ENCODE assay signal across 8 cellular contexts in the genomic region with DNA sequence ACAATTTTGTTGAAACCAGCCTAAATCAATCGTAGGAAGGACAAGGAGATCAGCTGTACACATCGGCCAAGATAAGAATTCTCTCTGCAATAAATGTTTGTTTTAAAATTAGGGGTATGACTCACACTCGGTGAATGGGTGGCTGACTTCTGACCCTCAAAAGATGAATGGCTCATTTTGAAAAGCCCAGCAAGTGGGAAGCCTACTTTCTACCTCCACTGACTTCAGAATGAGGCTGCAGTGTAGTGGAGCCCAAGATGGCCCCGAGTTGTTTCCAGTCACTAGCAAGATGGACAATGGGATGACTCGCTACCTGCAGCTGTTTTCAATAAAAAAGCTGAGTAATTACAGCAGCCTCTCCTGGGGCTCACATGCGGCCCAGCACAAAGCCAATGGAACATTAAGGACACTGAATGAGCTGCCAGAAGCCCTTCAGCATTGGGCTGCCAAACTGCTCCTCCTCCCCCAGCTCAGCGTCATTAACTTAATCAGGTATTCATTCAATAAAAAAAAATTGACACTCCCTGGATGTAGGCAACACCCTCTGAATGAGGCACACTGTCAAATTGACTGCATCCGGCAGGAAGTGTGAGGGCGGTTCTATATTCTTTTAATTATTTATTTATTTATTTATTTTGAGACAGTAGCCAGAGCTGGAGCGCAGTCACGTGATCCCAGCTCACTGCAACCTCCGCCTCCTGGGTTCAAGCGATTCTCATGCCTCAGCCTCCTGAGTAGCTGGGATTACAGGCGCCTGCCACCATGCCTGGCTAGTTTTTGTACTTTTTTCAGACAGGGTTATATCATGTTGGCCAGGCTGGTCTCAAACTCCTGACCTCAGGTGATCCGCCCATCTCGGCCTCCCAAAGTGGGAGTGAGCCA.
A peak's percentile ranks its signal among the peaks of the same experiment; 100 is the strongest.
DNase-seq lines count a peak whose midpoint lies in the region; TF ChIP-seq lines count a peak whose summit lies in the region.

No MANE protein-coding gene starts in this region.

- H3K4me3 ChIP-seq in HUES64 (ENCODE audit: low read length) (no peak overlapping the region), astrocyte of the cerebellum (ENCODE audit: low read depth, low read length) (no peak overlapping the region)

- DNase-seq in AG08396 (ENCODE audit: low spot score) (peak; percentile 76), astrocyte of the cerebellum (ENCODE audit: low read depth) (peak; percentile 65), kidney glomerular epithelial cell (lab: John Stamatoyannopoulos, UW) (peak; percentile 71), GF-D8 (lab: John Stamatoyannopoulos, UW) (no peak), NCI-H2171 treated with DMSO at 0.1 percent for 48 hours (lab: John Stamatoyannopoulos, UW) (no peak), foreskin melanocyte (no peak), GDM1 (lab: John Stamatoyannopoulos, UW) (no peak)

- peaks cover 16% of the 10 kb centered on the region; the same call in 1 of the 2 replicates for H3K4me1 ChIP-seq in HUES64 (ENCODE audit: insufficient read depth, low read length)

- no peaks in the 10 kb centered on the region for H3K9me3 ChIP-seq in HUES64 (ENCODE audit: insufficient read depth, low read depth, low read length)

- peak overlapping the region; percentile 58 for H3K27ac ChIP-seq in HUES64 (ENCODE audit: low read depth, low read length)

- no peak overlapping the region for H3K9ac ChIP-seq in HUES64 (ENCODE audit: low read depth, low read length)

- H3K27me3 ChIP-seq in HUES64 (ENCODE audit: insufficient read depth, low read length) = no peaks in the 10 kb centered on the region

- TF ChIP-seq CTCF in astrocyte of the cerebellum (IDR thresholded peaks at IDR 0.05; ENCODE audit: low read depth, low read length, missing control alignments) = no peak

- 82% methylated on average over 14 of the region's 16 CpGs for WGBS in HUES64

- no peaks in the 10 kb centered on the region for H3K36me3 ChIP-seq in HUES64 (ENCODE audit: insufficient read depth, low read length)

- in situ Hi-C loops in astrocyte of the cerebellum (cut with HindIII; ENCODE audit: low sequenced_read_pairs) = no loop called here

Comparison
In these comparisons a context has a peak if more than half of its experiments do, and no peak if none do; other contexts are left out.
1. DNase-seq: peak in AG08396 (single experiment), astrocyte of the cerebellum (single experiment) and kidney glomerular epithelial cell (single experiment); none in GF-D8 (single experiment), NCI-H2171 treated with DMSO at 0.1 percent for 48 hours (single experiment), foreskin melanocyte (single experiment) and GDM1 (single experiment).